In the genomic region with DNA sequence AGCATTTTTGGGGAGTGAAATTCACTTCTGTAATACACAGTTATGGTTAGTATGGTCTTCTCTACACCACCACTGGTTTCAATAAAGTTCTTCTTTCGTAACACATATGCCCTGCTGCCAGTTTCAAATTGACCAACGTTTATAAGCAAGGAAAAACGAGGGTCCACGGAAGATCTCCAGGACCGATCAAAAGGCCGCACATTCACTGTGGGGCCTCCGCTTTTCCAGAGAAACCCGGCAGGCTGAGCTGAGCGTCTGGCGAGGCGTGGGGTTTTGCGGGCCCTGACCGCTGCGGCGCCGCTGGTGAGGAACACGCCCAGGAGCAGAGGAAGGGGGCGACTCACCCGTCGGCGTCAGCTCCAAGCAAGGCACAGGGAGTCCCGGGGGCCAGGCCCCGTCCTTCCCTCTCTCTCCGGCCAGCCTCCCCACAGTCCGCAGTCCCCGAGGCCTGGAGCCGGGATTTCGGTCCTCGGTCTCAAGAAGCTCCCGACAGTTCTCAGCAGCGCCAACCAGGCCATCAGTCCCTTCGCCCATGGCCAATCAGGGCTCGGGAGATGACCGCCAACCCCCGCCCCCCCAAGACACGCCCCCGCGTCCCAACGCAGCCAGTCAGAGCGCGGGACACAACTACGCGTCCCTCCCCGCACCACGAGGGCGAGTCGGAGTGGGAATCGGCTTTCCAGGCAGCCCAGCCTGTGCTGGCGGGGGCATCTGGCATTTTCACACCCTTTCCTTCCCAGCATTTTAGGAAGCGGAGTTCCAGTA, we compare ENCODE assay signal across 1 cellular context.
A peak's percentile ranks its signal among the peaks of the same experiment; 100 is the strongest.
TF ChIP-seq lines count a peak whose summit lies in the region.

A gene with protein sequence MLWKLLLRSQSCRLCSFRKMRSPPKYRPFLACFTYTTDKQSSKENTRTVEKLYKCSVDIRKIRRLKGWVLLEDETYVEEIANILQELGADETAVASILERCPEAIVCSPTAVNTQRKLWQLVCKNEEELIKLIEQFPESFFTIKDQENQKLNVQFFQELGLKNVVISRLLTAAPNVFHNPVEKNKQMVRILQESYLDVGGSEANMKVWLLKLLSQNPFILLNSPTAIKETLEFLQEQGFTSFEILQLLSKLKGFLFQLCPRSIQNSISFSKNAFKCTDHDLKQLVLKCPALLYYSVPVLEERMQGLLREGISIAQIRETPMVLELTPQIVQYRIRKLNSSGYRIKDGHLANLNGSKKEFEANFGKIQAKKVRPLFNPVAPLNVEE (minus strand): TSS at position 522 of the 765 bp plus-strand sequence. CDS start 8,432 bp downstream, outside the sequence.

TF ChIP-seq in K562, 482 proteins besides CTCF, POLR2A, EP300 and RAD21 (continued from another document and continues in another):
- TF ChIP-seq, protein P1, sequence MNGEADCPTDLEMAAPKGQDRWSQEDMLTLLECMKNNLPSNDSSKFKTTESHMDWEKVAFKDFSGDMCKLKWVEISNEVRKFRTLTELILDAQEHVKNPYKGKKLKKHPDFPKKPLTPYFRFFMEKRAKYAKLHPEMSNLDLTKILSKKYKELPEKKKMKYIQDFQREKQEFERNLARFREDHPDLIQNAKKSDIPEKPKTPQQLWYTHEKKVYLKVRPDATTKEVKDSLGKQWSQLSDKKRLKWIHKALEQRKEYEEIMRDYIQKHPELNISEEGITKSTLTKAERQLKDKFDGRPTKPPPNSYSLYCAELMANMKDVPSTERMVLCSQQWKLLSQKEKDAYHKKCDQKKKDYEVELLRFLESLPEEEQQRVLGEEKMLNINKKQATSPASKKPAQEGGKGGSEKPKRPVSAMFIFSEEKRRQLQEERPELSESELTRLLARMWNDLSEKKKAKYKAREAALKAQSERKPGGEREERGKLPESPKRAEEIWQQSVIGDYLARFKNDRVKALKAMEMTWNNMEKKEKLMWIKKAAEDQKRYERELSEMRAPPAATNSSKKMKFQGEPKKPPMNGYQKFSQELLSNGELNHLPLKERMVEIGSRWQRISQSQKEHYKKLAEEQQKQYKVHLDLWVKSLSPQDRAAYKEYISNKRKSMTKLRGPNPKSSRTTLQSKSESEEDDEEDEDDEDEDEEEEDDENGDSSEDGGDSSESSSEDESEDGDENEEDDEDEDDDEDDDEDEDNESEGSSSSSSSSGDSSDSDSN (IDR thresholded peaks at IDR 0.05; ENCODE audit: borderline replicate concordance in 1 of 2, low read depth in 2 of 2, low read length in 2 of 2): peak; percentile 20 to 33; a peak in 1 of 4 replicates
- TF ChIP-seq NONO (IDR thresholded peaks at IDR 0.05; ENCODE audit: low read depth in 2 of 2, low read length in 1 of 2) (no peak), ZSCAN32 (CRISPR knock-in tag; IDR thresholded peaks at IDR 0.05) (no peak), HNRNPUL1 (IDR thresholded peaks at IDR 0.05; ENCODE audit: low read length) (no peak), ZNF3 (CRISPR knock-in tag; IDR thresholded peaks at IDR 0.05) (no peak), ZNF24 (IDR thresholded peaks at IDR 0.05) (no peak), ZNF316 (IDR thresholded peaks at IDR 0.05) (no peak), TBL1XR1 (IDR thresholded peaks at IDR 0.05; ENCODE audit: low read length in 2 of 2) (0 out of 4 replicates have a peak, but pooled peaks of 1 of the 2 experiments have one; percentile 37), U2AF1 (optimal IDR thresholded peaks at IDR 0.05; ENCODE audit: low read depth, low read length) (no peak), POU5F1 (IDR thresholded peaks at IDR 0.05; ENCODE audit: borderline replicate concordance, low read depth, low read length, partially characterized antibody) (no peak), CBFB (CRISPR knock-in tag; IDR thresholded peaks at IDR 0.05) (no peak), ZNF436 (CRISPR knock-in tag; IDR thresholded peaks at IDR 0.05) (no peak)
- TF ChIP-seq, protein P2, sequence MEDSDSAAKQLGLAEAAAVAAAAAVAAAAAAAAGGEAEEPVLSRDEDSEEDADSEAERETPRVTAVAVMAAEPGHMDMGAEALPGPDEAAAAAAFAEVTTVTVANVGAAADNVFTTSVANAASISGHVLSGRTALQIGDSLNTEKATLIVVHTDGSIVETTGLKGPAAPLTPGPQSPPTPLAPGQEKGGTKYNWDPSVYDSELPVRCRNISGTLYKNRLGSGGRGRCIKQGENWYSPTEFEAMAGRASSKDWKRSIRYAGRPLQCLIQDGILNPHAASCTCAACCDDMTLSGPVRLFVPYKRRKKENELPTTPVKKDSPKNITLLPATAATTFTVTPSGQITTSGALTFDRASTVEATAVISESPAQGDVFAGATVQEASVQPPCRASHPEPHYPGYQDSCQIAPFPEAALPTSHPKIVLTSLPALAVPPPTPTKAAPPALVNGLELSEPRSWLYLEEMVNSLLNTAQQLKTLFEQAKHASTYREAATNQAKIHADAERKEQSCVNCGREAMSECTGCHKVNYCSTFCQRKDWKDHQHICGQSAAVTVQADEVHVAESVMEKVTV (CRISPR knock-in tag; IDR thresholded peaks at IDR 0.05): no peak
- TF ChIP-seq, protein P3, sequence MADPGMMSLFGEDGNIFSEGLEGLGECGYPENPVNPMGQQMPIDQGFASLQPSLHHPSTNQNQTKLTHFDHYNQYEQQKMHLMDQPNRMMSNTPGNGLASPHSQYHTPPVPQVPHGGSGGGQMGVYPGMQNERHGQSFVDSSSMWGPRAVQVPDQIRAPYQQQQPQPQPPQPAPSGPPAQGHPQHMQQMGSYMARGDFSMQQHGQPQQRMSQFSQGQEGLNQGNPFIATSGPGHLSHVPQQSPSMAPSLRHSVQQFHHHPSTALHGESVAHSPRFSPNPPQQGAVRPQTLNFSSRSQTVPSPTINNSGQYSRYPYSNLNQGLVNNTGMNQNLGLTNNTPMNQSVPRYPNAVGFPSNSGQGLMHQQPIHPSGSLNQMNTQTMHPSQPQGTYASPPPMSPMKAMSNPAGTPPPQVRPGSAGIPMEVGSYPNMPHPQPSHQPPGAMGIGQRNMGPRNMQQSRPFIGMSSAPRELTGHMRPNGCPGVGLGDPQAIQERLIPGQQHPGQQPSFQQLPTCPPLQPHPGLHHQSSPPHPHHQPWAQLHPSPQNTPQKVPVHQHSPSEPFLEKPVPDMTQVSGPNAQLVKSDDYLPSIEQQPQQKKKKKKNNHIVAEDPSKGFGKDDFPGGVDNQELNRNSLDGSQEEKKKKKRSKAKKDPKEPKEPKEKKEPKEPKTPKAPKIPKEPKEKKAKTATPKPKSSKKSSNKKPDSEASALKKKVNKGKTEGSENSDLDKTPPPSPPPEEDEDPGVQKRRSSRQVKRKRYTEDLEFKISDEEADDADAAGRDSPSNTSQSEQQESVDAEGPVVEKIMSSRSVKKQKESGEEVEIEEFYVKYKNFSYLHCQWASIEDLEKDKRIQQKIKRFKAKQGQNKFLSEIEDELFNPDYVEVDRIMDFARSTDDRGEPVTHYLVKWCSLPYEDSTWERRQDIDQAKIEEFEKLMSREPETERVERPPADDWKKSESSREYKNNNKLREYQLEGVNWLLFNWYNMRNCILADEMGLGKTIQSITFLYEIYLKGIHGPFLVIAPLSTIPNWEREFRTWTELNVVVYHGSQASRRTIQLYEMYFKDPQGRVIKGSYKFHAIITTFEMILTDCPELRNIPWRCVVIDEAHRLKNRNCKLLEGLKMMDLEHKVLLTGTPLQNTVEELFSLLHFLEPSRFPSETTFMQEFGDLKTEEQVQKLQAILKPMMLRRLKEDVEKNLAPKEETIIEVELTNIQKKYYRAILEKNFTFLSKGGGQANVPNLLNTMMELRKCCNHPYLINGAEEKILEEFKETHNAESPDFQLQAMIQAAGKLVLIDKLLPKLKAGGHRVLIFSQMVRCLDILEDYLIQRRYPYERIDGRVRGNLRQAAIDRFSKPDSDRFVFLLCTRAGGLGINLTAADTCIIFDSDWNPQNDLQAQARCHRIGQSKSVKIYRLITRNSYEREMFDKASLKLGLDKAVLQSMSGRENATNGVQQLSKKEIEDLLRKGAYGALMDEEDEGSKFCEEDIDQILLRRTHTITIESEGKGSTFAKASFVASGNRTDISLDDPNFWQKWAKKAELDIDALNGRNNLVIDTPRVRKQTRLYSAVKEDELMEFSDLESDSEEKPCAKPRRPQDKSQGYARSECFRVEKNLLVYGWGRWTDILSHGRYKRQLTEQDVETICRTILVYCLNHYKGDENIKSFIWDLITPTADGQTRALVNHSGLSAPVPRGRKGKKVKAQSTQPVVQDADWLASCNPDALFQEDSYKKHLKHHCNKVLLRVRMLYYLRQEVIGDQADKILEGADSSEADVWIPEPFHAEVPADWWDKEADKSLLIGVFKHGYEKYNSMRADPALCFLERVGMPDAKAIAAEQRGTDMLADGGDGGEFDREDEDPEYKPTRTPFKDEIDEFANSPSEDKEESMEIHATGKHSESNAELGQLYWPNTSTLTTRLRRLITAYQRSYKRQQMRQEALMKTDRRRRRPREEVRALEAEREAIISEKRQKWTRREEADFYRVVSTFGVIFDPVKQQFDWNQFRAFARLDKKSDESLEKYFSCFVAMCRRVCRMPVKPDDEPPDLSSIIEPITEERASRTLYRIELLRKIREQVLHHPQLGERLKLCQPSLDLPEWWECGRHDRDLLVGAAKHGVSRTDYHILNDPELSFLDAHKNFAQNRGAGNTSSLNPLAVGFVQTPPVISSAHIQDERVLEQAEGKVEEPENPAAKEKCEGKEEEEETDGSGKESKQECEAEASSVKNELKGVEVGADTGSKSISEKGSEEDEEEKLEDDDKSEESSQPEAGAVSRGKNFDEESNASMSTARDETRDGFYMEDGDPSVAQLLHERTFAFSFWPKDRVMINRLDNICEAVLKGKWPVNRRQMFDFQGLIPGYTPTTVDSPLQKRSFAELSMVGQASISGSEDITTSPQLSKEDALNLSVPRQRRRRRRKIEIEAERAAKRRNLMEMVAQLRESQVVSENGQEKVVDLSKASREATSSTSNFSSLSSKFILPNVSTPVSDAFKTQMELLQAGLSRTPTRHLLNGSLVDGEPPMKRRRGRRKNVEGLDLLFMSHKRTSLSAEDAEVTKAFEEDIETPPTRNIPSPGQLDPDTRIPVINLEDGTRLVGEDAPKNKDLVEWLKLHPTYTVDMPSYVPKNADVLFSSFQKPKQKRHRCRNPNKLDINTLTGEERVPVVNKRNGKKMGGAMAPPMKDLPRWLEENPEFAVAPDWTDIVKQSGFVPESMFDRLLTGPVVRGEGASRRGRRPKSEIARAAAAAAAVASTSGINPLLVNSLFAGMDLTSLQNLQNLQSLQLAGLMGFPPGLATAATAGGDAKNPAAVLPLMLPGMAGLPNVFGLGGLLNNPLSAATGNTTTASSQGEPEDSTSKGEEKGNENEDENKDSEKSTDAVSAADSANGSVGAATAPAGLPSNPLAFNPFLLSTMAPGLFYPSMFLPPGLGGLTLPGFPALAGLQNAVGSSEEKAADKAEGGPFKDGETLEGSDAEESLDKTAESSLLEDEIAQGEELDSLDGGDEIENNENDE (IDR thresholded peaks at IDR 0.05; ENCODE audit: low read depth, low read length): no peak
- TF ChIP-seq, protein P4, sequence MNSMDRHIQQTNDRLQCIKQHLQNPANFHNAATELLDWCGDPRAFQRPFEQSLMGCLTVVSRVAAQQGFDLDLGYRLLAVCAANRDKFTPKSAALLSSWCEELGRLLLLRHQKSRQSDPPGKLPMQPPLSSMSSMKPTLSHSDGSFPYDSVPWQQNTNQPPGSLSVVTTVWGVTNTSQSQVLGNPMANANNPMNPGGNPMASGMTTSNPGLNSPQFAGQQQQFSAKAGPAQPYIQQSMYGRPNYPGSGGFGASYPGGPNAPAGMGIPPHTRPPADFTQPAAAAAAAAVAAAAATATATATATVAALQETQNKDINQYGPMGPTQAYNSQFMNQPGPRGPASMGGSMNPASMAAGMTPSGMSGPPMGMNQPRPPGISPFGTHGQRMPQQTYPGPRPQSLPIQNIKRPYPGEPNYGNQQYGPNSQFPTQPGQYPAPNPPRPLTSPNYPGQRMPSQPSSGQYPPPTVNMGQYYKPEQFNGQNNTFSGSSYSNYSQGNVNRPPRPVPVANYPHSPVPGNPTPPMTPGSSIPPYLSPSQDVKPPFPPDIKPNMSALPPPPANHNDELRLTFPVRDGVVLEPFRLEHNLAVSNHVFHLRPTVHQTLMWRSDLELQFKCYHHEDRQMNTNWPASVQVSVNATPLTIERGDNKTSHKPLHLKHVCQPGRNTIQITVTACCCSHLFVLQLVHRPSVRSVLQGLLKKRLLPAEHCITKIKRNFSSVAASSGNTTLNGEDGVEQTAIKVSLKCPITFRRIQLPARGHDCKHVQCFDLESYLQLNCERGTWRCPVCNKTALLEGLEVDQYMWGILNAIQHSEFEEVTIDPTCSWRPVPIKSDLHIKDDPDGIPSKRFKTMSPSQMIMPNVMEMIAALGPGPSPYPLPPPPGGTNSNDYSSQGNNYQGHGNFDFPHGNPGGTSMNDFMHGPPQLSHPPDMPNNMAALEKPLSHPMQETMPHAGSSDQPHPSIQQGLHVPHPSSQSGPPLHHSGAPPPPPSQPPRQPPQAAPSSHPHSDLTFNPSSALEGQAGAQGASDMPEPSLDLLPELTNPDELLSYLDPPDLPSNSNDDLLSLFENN (IDR thresholded peaks at IDR 0.05; ENCODE audit: low read depth in 2 of 2, low read length in 2 of 2): no peak
- TF ChIP-seq, protein P5, sequence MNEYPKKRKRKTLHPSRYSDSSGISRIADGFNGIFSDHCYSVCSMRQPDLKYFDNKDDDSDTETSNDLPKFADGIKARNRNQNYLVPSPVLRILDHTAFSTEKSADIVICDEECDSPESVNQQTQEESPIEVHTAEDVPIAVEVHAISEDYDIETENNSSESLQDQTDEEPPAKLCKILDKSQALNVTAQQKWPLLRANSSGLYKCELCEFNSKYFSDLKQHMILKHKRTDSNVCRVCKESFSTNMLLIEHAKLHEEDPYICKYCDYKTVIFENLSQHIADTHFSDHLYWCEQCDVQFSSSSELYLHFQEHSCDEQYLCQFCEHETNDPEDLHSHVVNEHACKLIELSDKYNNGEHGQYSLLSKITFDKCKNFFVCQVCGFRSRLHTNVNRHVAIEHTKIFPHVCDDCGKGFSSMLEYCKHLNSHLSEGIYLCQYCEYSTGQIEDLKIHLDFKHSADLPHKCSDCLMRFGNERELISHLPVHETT (CRISPR knock-in tag; conservative IDR thresholded peaks at IDR 0.05 in 1 of 2, IDR thresholded peaks at IDR 0.05 in 1 of 2): peak in 1 of 2 experiments; percentile 44; a peak in 1 of 4 replicates
- TF ChIP-seq, protein P6, sequence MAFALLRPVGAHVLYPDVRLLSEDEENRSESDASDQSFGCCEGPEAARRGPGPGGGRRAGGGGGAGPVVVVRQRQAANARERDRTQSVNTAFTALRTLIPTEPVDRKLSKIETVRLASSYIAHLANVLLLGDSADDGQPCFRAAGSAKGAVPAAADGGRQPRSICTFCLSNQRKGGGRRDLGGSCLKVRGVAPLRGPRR (CRISPR knock-in tag; IDR thresholded peaks at IDR 0.05): no peak
